ENCODE assay signal across 20 cellular contexts in genomic region chr17:60827920-60828319, GRCh38.
"Had no signal": no experiment of that assay in that cellular context is flagged by ENCODE, and none has a peak within 500 bp of the region (broad histone marks: within the 10 kb centered on the region; RNA-seq: fewer than 3 reads in every experiment).

No MANE protein-coding gene starts in this region.

- DNase-seq: activated CD4-positive, alpha-beta T cell treated with anti-CD3 and anti-CD28 coated beads, Interleukin-2, amount 10 ng/mL, durations not matched to agents 24 days and 14 days; activated CD8-positive, alpha-beta memory T cell treated with anti-CD3 and anti-CD28 coated beads, Interleukin-2, amount 10 ng/mL, durations not matched to agents 7 days and 5 days; activated CD8-positive, alpha-beta T cell treated with anti-CD3 and anti-CD28 coated beads for 36 hours; activated gamma-delta T cell; activated naive CD4-positive, alpha-beta T cell treated with anti-CD3 and anti-CD28 coated beads, Interleukin-2, amount 50 U/mL, for 16 hours; activated naive CD8-positive, alpha-beta T cell treated with anti-CD3 and anti-CD28 coated beads, Interleukin-2, amount 50 U/mL, for 24 hours; activated T-cell treated with anti-CD3 and anti-CD28 coated beads for 4 hours; anterior cingulate cortex; body of pancreas; effector CD4-positive, alpha-beta T cell; erythroblast; left lung; naive thymus-derived CD4-positive, alpha-beta T cell; occipital lobe; sigmoid colon; stimulated activated CD4-positive, alpha-beta T cell treated with anti-CD3 and anti-CD28 coated beads, Interleukin-4, amount 100 ng/mL, for 1 hour; stimulated activated naive CD4-positive, alpha-beta T cell; upper lobe of left lung had no signal

- H3K36me3 ChIP-seq: left lung, sigmoid colon, upper lobe of left lung had no signal

- H3K27me3 ChIP-seq: body of pancreas, left lung, sigmoid colon, upper lobe of left lung had no signal

- H3K9me3 ChIP-seq: body of pancreas, left lung, sigmoid colon, upper lobe of left lung had no signal

- H3K4me3 ChIP-seq: body of pancreas, left lung, lung, sigmoid colon, upper lobe of left lung had no signal

- ATAC-seq: activated CD4-positive, CD25-positive, alpha-beta regulatory T cell treated with anti-CD3 and anti-CD28 coated beads, Interleukin-2, amount 50 U/mL, for 24 hours; activated CD8-positive, alpha-beta memory T cell treated with anti-CD3 and anti-CD28 coated beads, Interleukin-2, amount 10 ng/mL, durations not matched to agents 7 days and 5 days; activated CD8-positive, alpha-beta T cell treated with anti-CD3 and anti-CD28 coated beads for 36 hours; activated naive CD8-positive, alpha-beta T cell treated with anti-CD3 and anti-CD28 coated beads, Interleukin-2, amount 50 U/mL, for 24 hours; body of pancreas; left lung; naive thymus-derived CD4-positive, alpha-beta T cell had no signal

- H3K27ac ChIP-seq: body of pancreas, left lung, sigmoid colon, upper lobe of left lung had no signal
